ENCODE assay signal across 3 cellular contexts in genomic region chr10:123726826-123727225, GRCh38.
"Had no signal": no experiment of that assay in that cellular context is flagged by ENCODE, and none has a peak within 500 bp of the region (broad histone marks: within the 10 kb centered on the region; RNA-seq: fewer than 3 reads in every experiment).

No MANE protein-coding gene starts in this region.

- DNase-seq: GDM1, GF-D8 had no signal

- H3K4me3 ChIP-seq: GM12878 had no signal
